Comparison of ENCODE assay signal across 30 cellular contexts in the genomic region with DNA sequence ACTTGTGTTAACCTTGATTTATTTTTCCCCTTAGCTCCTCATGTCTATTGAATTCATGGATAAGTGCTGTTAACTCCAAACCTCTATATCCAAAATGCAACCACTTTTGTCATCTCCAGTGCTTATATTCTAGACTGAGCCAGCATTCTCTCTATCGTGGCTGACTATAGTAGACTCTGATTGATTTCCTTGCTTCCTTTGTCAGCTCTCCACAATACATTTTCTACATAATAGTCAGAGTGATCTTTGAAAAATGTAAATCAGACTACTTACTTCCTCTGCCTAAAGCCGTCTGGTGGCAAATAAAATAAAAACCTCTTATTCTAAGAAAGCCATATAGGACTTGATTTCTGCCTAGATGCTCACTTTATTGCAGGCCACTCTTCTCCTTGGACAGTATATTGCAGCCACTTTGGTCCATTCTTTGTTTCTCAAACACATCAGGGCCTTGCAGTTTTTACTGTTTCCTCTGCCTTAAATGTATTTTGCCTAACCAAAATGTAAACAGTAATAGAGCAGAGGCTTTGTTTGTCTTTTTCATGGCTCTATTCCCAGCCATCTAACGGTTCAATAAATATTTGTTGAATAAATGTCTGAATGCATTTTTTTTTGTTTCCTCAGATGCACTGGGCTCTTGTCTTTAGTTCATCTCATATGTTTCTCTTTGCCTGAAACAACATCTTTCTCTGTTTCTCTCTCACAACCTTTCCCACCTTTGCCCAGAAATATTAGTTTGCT.
DNase-seq lines count a peak whose midpoint lies in the region; FAIRE-seq and TF ChIP-seq lines count a peak whose summit lies in the region.
"Had no signal": no experiment of that assay in that cellular context is flagged by ENCODE, and none has a peak within 500 bp of the region (broad histone marks: within the 10 kb centered on the region; RNA-seq: fewer than 3 reads in every experiment).

No MANE protein-coding gene starts in this region.

- H3K4me2 ChIP-seq in keratinocyte (ENCODE audit: control insufficient read depth, extremely low read depth, insufficient read depth, low read depth, low read length) = no peak overlapping the region

- TF ChIP-seq CTCF in VCaP (conservative IDR thresholded peaks at IDR 0.05) (no peak), keratinocyte (optimal IDR thresholded peaks at IDR 0.05 in 1 of 3, IDR thresholded peaks at IDR 0.05 in 1 of 3, conservative IDR thresholded peaks at IDR 0.05 in 1 of 3; ENCODE audit: extremely low read depth in 1 of 3, insufficient read depth in 2 of 3, low read length in 3 of 3) (no peak)

- no peaks in the 10 kb centered on the region for H3K9me1 ChIP-seq in keratinocyte (ENCODE audit: control insufficient read depth, extremely low read depth, insufficient read depth, low read length)

- no peaks in the 10 kb centered on the region for H3K9me3 ChIP-seq in keratinocyte (ENCODE audit: control insufficient read depth, low read depth, low read length)
- H3K9me3 ChIP-seq: sigmoid colon, SJSA1, thoracic aorta had no signal

- no peaks in the 10 kb centered on the region for H3K4me1 ChIP-seq in keratinocyte (ENCODE audit: control insufficient read depth, extremely low read depth, insufficient read depth, low read length)
- H3K4me1 ChIP-seq: SJSA1 had no signal

- peak overlapping the region; percentile 54 for H3K27ac ChIP-seq in VCaP
- no peak overlapping the region for H3K27ac ChIP-seq in keratinocyte (ENCODE audit: control insufficient read depth, insufficient read depth, low read length)
- H3K27ac ChIP-seq: brain microvascular endothelial cell, C4-2B, epithelial cell of prostate, heart left ventricle, sigmoid colon, SJSA1, thoracic aorta had no signal

- peak; percentile 32 for FAIRE-seq in keratinocyte (lab: Jason Lieb, UNC)
- FAIRE-seq: GM12878, RCC 7860, urothelium cell line had no signal

- no peaks in the 10 kb centered on the region for H3K36me3 Mint-ChIP-seq in immature natural killer cell

- no peak overlapping the region for H3K4me3 ChIP-seq in keratinocyte (ENCODE audit: control insufficient read depth in 2 of 3, extremely low read depth in 1 of 3, insufficient read depth in 2 of 3, low read depth in 1 of 3, low read length in 3 of 3)
- H3K4me3 ChIP-seq: GM12878, heart left ventricle, sigmoid colon, SJSA1, thoracic aorta had no signal

- no peak overlapping the region for H3K9ac ChIP-seq in keratinocyte (ENCODE audit: control insufficient read depth, extremely low read depth, insufficient read depth, low read length)

- H3K27me3 ChIP-seq in keratinocyte (ENCODE audit: control insufficient read depth, extremely low read depth, insufficient read depth, low read length) = no peaks in the 10 kb centered on the region
- H3K27me3 ChIP-seq: brain microvascular endothelial cell, heart left ventricle, sigmoid colon, SJSA1 had no signal

- no peak overlapping the region for H2AFZ ChIP-seq in keratinocyte (ENCODE audit: control insufficient read depth, low read length)

- no peaks in the 10 kb centered on the region for H3K4me1 Mint-ChIP-seq in immature natural killer cell

- H3K9me3 Mint-ChIP-seq in immature natural killer cell = peaks cover 5 to 25% (median 12%) of the 10 kb centered on the region in 6 donors
- H3K9me3 Mint-ChIP-seq: activated naive CD4-positive, alpha-beta T cell treated with anti-CD3 and anti-CD28 coated beads for 36 hours; stimulated activated naive CD8-positive, alpha-beta T cell treated with anti-CD3 and anti-CD28 coated beads, Interleukin-15, Interleukin-2, amounts not matched to agents 100 ng/mL and 50 ng/mL, for 24 hours had no signal

- no peaks in the 10 kb centered on the region for H4K20me1 ChIP-seq in keratinocyte (ENCODE audit: control insufficient read depth, extremely low read depth, insufficient read depth, low read length)

- no peaks in the 10 kb centered on the region for H3K36me3 ChIP-seq in keratinocyte (ENCODE audit: control insufficient read depth in 2 of 2, extremely low read depth in 1 of 2, insufficient read depth in 2 of 2, low read length in 2 of 2)
- H3K36me3 ChIP-seq: brain microvascular endothelial cell, heart left ventricle, sigmoid colon, SJSA1, thoracic aorta had no signal

- H3K4me3 Mint-ChIP-seq in immature natural killer cell = no peak overlapping the region
- H3K4me3 Mint-ChIP-seq: activated naive CD4-positive, alpha-beta T cell treated with anti-CD3 and anti-CD28 coated beads for 36 hours; activated T-cell treated with anti-CD3 and anti-CD28 coated beads, Interleukin-2, amount 50 U/mL, for 72 hours; stimulated activated naive CD8-positive, alpha-beta T cell treated with anti-CD3 and anti-CD28 coated beads, Interleukin-15, Interleukin-2, amounts not matched to agents 100 ng/mL and 50 ng/mL, for 24 hours had no signal

- no peak overlapping the region for H3K27ac Mint-ChIP-seq in immature natural killer cell
- H3K27ac Mint-ChIP-seq: activated naive CD4-positive, alpha-beta T cell treated with anti-CD3 and anti-CD28 coated beads for 36 hours; activated T-cell treated with anti-CD3 and anti-CD28 coated beads, Interleukin-2, amount 50 U/mL, for 72 hours; stimulated activated naive CD8-positive, alpha-beta T cell treated with anti-CD3 and anti-CD28 coated beads, Interleukin-15, Interleukin-2, amounts not matched to agents 100 ng/mL and 50 ng/mL, for 24 hours had no signal

- dilution Hi-C loops in keratinocyte (cut with MboI; ENCODE audit: extremely low pct_ligation_motif_present, low sequenced_read_pairs) = no loop called here

- DNase-seq in DMS153 (lab: John Stamatoyannopoulos, UW) = peak; percentile 81
- DNase-seq in NCI-H1092 treated with DMSO at 0.1 percent for 48 hours (lab: John Stamatoyannopoulos, UW) = peak; percentile 75
- DNase-seq in keratinocyte (ENCODE audit: low read depth, low spot score) = no peak
- no peak for DNase-seq in RPMI8226
- no peak for DNase-seq in globus pallidus (ENCODE audit: low spot score)
- no peak for DNase-seq in activated effector memory CD4-positive, alpha-beta T cell treated with anti-CD3 and anti-CD28 coated beads, Interleukin-2, amount 50 U/mL, for 16 hours
- no peak for DNase-seq in immature natural killer cell
- DNase-seq: activated CD4-positive, CD25-positive, alpha-beta regulatory T cell; activated naive CD4-positive, alpha-beta T cell treated with anti-CD3 and anti-CD28 coated beads for 36 hours; activated T-cell treated with anti-CD3 and anti-CD28 coated beads, Interleukin-2, amount 50 U/mL, for 72 hours; brain microvascular endothelial cell; effector CD4-positive, alpha-beta T cell; foreskin fibroblast; left colon; MV-4-11; NCI-H1694 treated with DMSO at 0.1 percent for 48 hours; NCI-H446; NK-92 treated with Interleukin-12 subunit alpha and Interleukin-12 subunit beta, amount 100 ng/mL, for 24 hours; sigmoid colon; stimulated activated CD4-positive, alpha-beta T cell treated with anti-CD3 and anti-CD28 coated beads, Interleukin-15, amount 100 ng/mL, for 24 hours had no signal

- H3K79me2 ChIP-seq in keratinocyte (ENCODE audit: control insufficient read depth, insufficient read depth, low read length) = no peaks in the 10 kb centered on the region

- no peaks in the 10 kb centered on the region for H3K27me3 Mint-ChIP-seq in immature natural killer cell (ENCODE audit: low read depth in 3 of 3)
- H3K27me3 Mint-ChIP-seq: stimulated activated naive CD8-positive, alpha-beta T cell treated with anti-CD3 and anti-CD28 coated beads, Interleukin-15, Interleukin-2, amounts not matched to agents 100 ng/mL and 50 ng/mL, for 24 hours had no signal

Comparison
In these comparisons a context has a peak if more than half of its experiments do, and no peak if none do; other contexts are left out.
1. DNase-seq: peak in DMS153 (single experiment) and NCI-H1092 treated with DMSO at 0.1 percent for 48 hours (single experiment); none in keratinocyte (single experiment), RPMI8226 (single experiment), globus pallidus (single experiment), activated effector memory CD4-positive, alpha-beta T cell treated with anti-CD3 and anti-CD28 coated beads, Interleukin-2, amount 50 U/mL, for 16 hours (single experiment) and immature natural killer cell (0 of 3).